ENCODE assay signal across 35 cellular contexts in the genomic region with DNA sequence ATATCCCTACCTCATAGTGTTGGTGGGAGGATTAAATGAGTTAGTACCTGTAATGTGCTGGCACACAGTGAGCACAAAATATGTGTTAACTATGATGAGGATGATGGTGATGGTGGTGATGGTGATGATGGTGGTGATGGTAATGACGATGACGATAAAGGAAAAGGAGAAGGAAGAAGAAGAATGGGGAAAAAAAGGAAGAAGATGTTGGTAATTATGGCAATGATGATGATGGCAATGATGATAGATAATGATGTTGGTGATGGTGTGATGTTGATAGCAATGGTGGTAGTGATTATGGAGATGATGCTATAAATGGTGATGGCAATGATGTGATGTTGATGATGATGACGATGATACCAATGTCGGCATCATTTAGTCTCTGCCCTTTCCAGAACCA.
A peak's percentile ranks its signal among the peaks of the same experiment; 100 is the strongest.
DNase-seq lines count a peak whose midpoint lies in the region; ATAC-seq, FAIRE-seq and TF ChIP-seq lines count a peak whose summit lies in the region.
"Had no signal": no experiment of that assay in that cellular context is flagged by ENCODE, and none has a peak within 500 bp of the region (broad histone marks: within the 10 kb centered on the region; RNA-seq: fewer than 3 reads in every experiment).

No MANE protein-coding gene starts in this region.

- H3K4me2 ChIP-seq in HepG2 (ENCODE audit: low read depth, low read length) (no peak overlapping the region), H9 (ENCODE audit: insufficient read depth, insufficient read length, low read length) (no peak overlapping the region)
- H3K4me2 ChIP-seq: A549; BLaER1; BLaER1 treated with 17β-estradiol and CSF1 and Interleukin-3, amounts not matched to agents 10 nM and 100 nM had no signal

- H3K4me3 Mint-ChIP-seq in H9, result no peak overlapping the region; a peak in 1 of 5 replicates
- H3K4me3 Mint-ChIP-seq in CD8-positive, alpha-beta T cell, result no peak overlapping the region
- H3K4me3 Mint-ChIP-seq: B cell; CD14-positive monocyte; CD4-positive, alpha-beta memory T cell; CD4-positive, alpha-beta T cell; CD4-positive, CD25-positive, alpha-beta regulatory T cell; CD8-positive, alpha-beta memory T cell had no signal

- H3K36me3 Mint-ChIP-seq in H9 (ENCODE audit: insufficient read depth in 1 of 3, low read depth in 3 of 3), result no peaks in the 10 kb centered on the region
- H3K36me3 Mint-ChIP-seq in CD8-positive, alpha-beta T cell, result no peaks in the 10 kb centered on the region
- H3K36me3 Mint-ChIP-seq: CD14-positive monocyte; CD4-positive, alpha-beta memory T cell; CD4-positive, CD25-positive, alpha-beta regulatory T cell; CD8-positive, alpha-beta memory T cell had no signal

- peaks cover 2% of the 10 kb centered on the region for H3K23me2 ChIP-seq in H9 (ENCODE audit: insufficient read length, low read depth, low read length, poor library complexity, severe bottlenecking)

- no peaks in the 10 kb centered on the region for H3K36me3 ChIP-seq in HepG2 (replicated peaks in 1 of 2; ENCODE audit: control insufficient read depth in 1 of 2, insufficient read depth in 2 of 2, low read length in 2 of 2)
- H3K36me3 ChIP-seq in right lobe of liver, result no peaks in the 10 kb centered on the region
- no peaks in the 10 kb centered on the region for H3K36me3 ChIP-seq in esophagus muscularis mucosa
- no peaks in the 10 kb centered on the region for H3K36me3 ChIP-seq in CD8-positive, alpha-beta T cell (ENCODE audit: insufficient read depth, low read length)
- H3K36me3 ChIP-seq: BE2C; BLaER1; BLaER1 treated with 17β-estradiol and CSF1 and Interleukin-3, amounts not matched to agents 10 nM and 100 nM had no signal

- H3K27me3 Mint-ChIP-seq in H9 (ENCODE audit: low read depth), result no peaks in the 10 kb centered on the region; the same call in 1 of the 2 replicates
- no peaks in the 10 kb centered on the region for H3K27me3 Mint-ChIP-seq in CD8-positive, alpha-beta T cell (ENCODE audit: low read depth)
- H3K27me3 Mint-ChIP-seq: CD4-positive, alpha-beta memory T cell; CD4-positive, alpha-beta T cell; CD4-positive, CD25-positive, alpha-beta regulatory T cell had no signal

- H3K4me1 ChIP-seq in HepG2 (ENCODE audit: insufficient read depth, low read length) (no peaks in the 10 kb centered on the region), right lobe of liver (no peaks in the 10 kb centered on the region), H9 (ENCODE audit: insufficient read depth, low read length) (no peaks in the 10 kb centered on the region), esophagus muscularis mucosa (peaks cover 0 to 30% (median 15%) of the 10 kb centered on the region in 4 donors)
- no peaks in the 10 kb centered on the region for H3K4me1 ChIP-seq in CD8-positive, alpha-beta T cell (ENCODE audit: insufficient read depth, low read length)
- H3K4me1 ChIP-seq: A549, BE2C, BLaER1, Caco-2 had no signal

- WGBS in HepG2 (ENCODE audit: low lambda C conversion rate), result 2% methylated on average over 4 of the region's 4 CpGs
- 69% methylated on average over 4 of the region's 4 CpGs for WGBS in right lobe of liver (ENCODE audit: insufficient coverage, low coverage, low lambda C conversion rate, missing lambda C conversion rate)
- WGBS in H9 (ENCODE audit: extremely low coverage, insufficient read length, low lambda C conversion rate), result 100% methylated on average over 2 of the region's 4 CpGs
- WGBS in esophagus muscularis mucosa, result 96% methylated on average over 4 of the region's 4 CpGs

- in situ Hi-C loops in HepG2 (cut with HindIII; ENCODE audit: extremely low pct_ligation_motif_present, low pct_unique_long_range_greater_than_20kb), result no loop called here

- peaks cover 0 to 26% of the 10 kb centered on the region in 2 experiments; a peak in 2 of 5 replicates for H3K27me3 ChIP-seq in HepG2 (ENCODE audit: control insufficient read depth in 1 of 2, insufficient read depth in 2 of 2, low read length in 2 of 2)
- no peaks in the 10 kb centered on the region for H3K27me3 ChIP-seq in right lobe of liver
- no peaks in the 10 kb centered on the region for H3K27me3 ChIP-seq in H9 (ENCODE audit: insufficient read depth, low read length)
- no peaks in the 10 kb centered on the region for H3K27me3 ChIP-seq in esophagus muscularis mucosa
- H3K27me3 ChIP-seq in CD8-positive, alpha-beta T cell (ENCODE audit: insufficient read depth, low read length), result no peaks in the 10 kb centered on the region
- H3K27me3 ChIP-seq: BE2C; BLaER1; BLaER1 treated with 17β-estradiol and CSF1 and Interleukin-3, amounts not matched to agents 10 nM and 100 nM had no signal

- TF ChIP-seq RAD21 in HepG2 (CRISPR knock-in tag; IDR thresholded peaks at IDR 0.05), result no peak

- no peaks in the 10 kb centered on the region for H3K9me3 Mint-ChIP-seq in H9
- peaks cover 8% of the 10 kb centered on the region for H3K9me3 Mint-ChIP-seq in CD8-positive, alpha-beta T cell

- H2BK120ac ChIP-seq in H9 (ENCODE audit: low read depth, low read length, poor library complexity, severe bottlenecking), result no peak overlapping the region

- H3K56ac ChIP-seq in H9 (ENCODE audit: insufficient read length, low read depth, low read length), result no peak overlapping the region

- H3K27ac ChIP-seq in HepG2 (ENCODE audit: extremely low read length, insufficient read depth, low read length) (no peak overlapping the region), right lobe of liver (no peak overlapping the region), H9 (ENCODE audit: insufficient read length, low read depth, low read length) (no peak overlapping the region), esophagus muscularis mucosa (replicated peaks in 1 of 4) (no peak overlapping the region)
- no peak overlapping the region for H3K27ac ChIP-seq in CD8-positive, alpha-beta T cell (ENCODE audit: low read depth, low read length)
- H3K27ac ChIP-seq: 22Rv1; A549; BLaER1; BLaER1 treated with 17β-estradiol and CSF1 and Interleukin-3, amounts not matched to agents 10 nM and 100 nM; C4-2B had no signal

- no peak overlapping the region for H2BK15ac ChIP-seq in H9 (ENCODE audit: low read depth, low read length)

- no peak overlapping the region for H4K91ac ChIP-seq in H9 (ENCODE audit: insufficient read length, low read depth, low read length)

- no peak overlapping the region for H2BK5ac ChIP-seq in H9 (ENCODE audit: insufficient read length, low read length)

- no peaks in the 10 kb centered on the region for H4K20me1 ChIP-seq in HepG2 (ENCODE audit: insufficient read depth, low read length)
- no peaks in the 10 kb centered on the region for H4K20me1 ChIP-seq in H9 (ENCODE audit: control insufficient read depth, insufficient read depth, insufficient read length)
- H4K20me1 ChIP-seq: BLaER1; BLaER1 treated with 17β-estradiol and CSF1 and Interleukin-3, amounts not matched to agents 10 nM and 100 nM had no signal

- H3K9me3 ChIP-seq in HepG2 (ENCODE audit: low read length) (no peaks in the 10 kb centered on the region), right lobe of liver (no peaks in the 10 kb centered on the region), H9 (ENCODE audit: control insufficient read depth, low read depth, low read length) (no peaks in the 10 kb centered on the region), esophagus muscularis mucosa (no peaks in the 10 kb centered on the region)
- no peaks in the 10 kb centered on the region for H3K9me3 ChIP-seq in CD8-positive, alpha-beta T cell (ENCODE audit: low read length)
- H3K9me3 ChIP-seq: A549; BE2C; BLaER1; BLaER1 treated with 17β-estradiol and CSF1 and Interleukin-3, amounts not matched to agents 10 nM and 100 nM; Caco-2 had no signal

- no peak overlapping the region for H3K18ac ChIP-seq in H9 (ENCODE audit: insufficient read length, low read depth, low read length)

- no peaks in the 10 kb centered on the region for H3K79me2 ChIP-seq in HepG2 (ENCODE audit: insufficient read depth, low read length)
- no peaks in the 10 kb centered on the region for H3K79me2 ChIP-seq in H9 (ENCODE audit: insufficient read depth, low read length)

- no peak for TF ChIP-seq POLR2A in HepG2 (IDR thresholded peaks at IDR 0.05; ENCODE audit: insufficient read depth in 1 of 2, low read depth in 2 of 2, low read length in 2 of 2)
- TF ChIP-seq POLR2A in right lobe of liver (IDR thresholded peaks at IDR 0.05), result no peak
- no peak for TF ChIP-seq POLR2A in GM12891 (IDR thresholded peaks at IDR 0.05; ENCODE audit: low read depth, low read length)
- no peak for TF ChIP-seq POLR2A in esophagus muscularis mucosa (IDR thresholded peaks at IDR 0.05; ENCODE audit: low read depth)

- H4K5ac ChIP-seq in H9 (ENCODE audit: insufficient read length, low read depth, low read length), result no peak overlapping the region

- no peak overlapping the region for H3K27ac Mint-ChIP-seq in H9
- H3K27ac Mint-ChIP-seq in CD8-positive, alpha-beta T cell, result no peak overlapping the region
- H3K27ac Mint-ChIP-seq: B cell; CD14-positive monocyte; CD4-positive, alpha-beta memory T cell; CD4-positive, alpha-beta T cell; CD4-positive, CD25-positive, alpha-beta regulatory T cell; CD8-positive, alpha-beta memory T cell had no signal

- H2AK5ac ChIP-seq in H9 (ENCODE audit: insufficient read length, low read length), result no peak overlapping the region

- POLR2A ChIA-PET in HepG2 (lab: Yijun Ruan, JAX) (no interaction called here), GM10248 (lab: Yijun Ruan, JAX) (no interaction called here)
- POLR2A ChIA-PET in CD8-positive, alpha-beta T cell (lab: Charles Lee), result no interaction called here

- intact Hi-C loops in HepG2 (cut with micrococcal nuclease; ENCODE audit: unreplicated experiment) (no loop called here), right lobe of liver (cut with DNase I) (no loop called here), esophagus muscularis mucosa (cut with DNase I) (loop anchor here (10.0 kb wide), 1 partner anchor 273 kb away; the partner anchor contains the start of gene GRIN2A)
- intact Hi-C loops in CD8-positive, alpha-beta T cell (cut with DNase I, micrococcal nuclease), result no loop called here

- H2AFZ ChIP-seq in HepG2 (ENCODE audit: low read length) (no peak overlapping the region), H9 (ENCODE audit: low read length) (no peak overlapping the region)

- no peak overlapping the region for H4K8ac ChIP-seq in H9 (replicated peaks; ENCODE audit: insufficient read length, low read depth, low read length)

- H3K14ac ChIP-seq in H9 (ENCODE audit: insufficient read depth, low read length), result no peak overlapping the region

- no peak for ATAC-seq in HepG2
- no peak for ATAC-seq in right lobe of liver
- ATAC-seq in CD8-positive, alpha-beta T cell, result no peak
- ATAC-seq: A549 had no signal

- no peak overlapping the region for H3K4ac ChIP-seq in H9 (ENCODE audit: low read depth, low read length)

- no peaks in the 10 kb centered on the region for H3K79me1 ChIP-seq in H9 (ENCODE audit: insufficient read depth, low read depth, low read length, poor library complexity, severe bottlenecking)

- TF ChIP-seq EP300 in HepG2 (IDR thresholded peaks at IDR 0.05; ENCODE audit: low read depth in 2 of 2, low read length in 2 of 2) (no peak), HepG2 (CRISPR knock-in tag; IDR thresholded peaks at IDR 0.05; ENCODE audit: borderline replicate concordance) (no peak), esophagus muscularis mucosa (IDR thresholded peaks at IDR 0.05) (no peak)

- no TSS peak for BruUV-seq in HepG2 (replicated peaks; lab: Mats Ljungman, UMichigan)

- no peak overlapping the region for H3T11ph ChIP-seq in H9 (ENCODE audit: low read length)

- no peak for TF ChIP-seq CTCF in HepG2 (CRISPR knock-in tag; IDR thresholded peaks at IDR 0.05)
- no peak for TF ChIP-seq CTCF in right lobe of liver (IDR thresholded peaks at IDR 0.05)
- no peak for TF ChIP-seq CTCF in H9 (conservative IDR thresholded peaks at IDR 0.05)
- TF ChIP-seq CTCF in esophagus muscularis mucosa (IDR thresholded peaks at IDR 0.05), result no peak
- TF ChIP-seq CTCF in CD8-positive, alpha-beta T cell (IDR thresholded peaks at IDR 0.05), result no peak
- TF ChIP-seq CTCF in GM10248 (IDR thresholded peaks at IDR 0.05; ENCODE audit: control extremely low read depth, extremely low read depth, low read depth, missing control alignments), result no peak

- CTCF ChIA-PET in HepG2 (lab: Yijun Ruan, JAX; ENCODE audit: low intra/inter-chr PET ratio, low total read pairs), result no interaction called here
- CTCF ChIA-PET in CD8-positive, alpha-beta T cell (lab: Charles Lee), result no interaction called here
- CTCF ChIA-PET in GM10248 (lab: Yijun Ruan, JAX), result interaction anchor here (0.8 to 2.3 kb wide), 4 partner anchors 9 to 35 kb away, joined by 3 to 7 read pairs (median 3); no protein-coding TSS in a partner anchor

- H2BK12ac ChIP-seq in H9 (ENCODE audit: insufficient read length, low read depth, low read length), result no peak overlapping the region

- H3K4me1 Mint-ChIP-seq in H9, result peaks cover 4% of the 10 kb centered on the region in 2 experiments; a peak in 3 of 4 replicates
- no peaks in the 10 kb centered on the region for H3K4me1 Mint-ChIP-seq in CD8-positive, alpha-beta T cell (ENCODE audit: low read depth)
- H3K4me1 Mint-ChIP-seq: B cell; CD14-positive monocyte; CD4-positive, alpha-beta memory T cell; CD4-positive, CD25-positive, alpha-beta regulatory T cell; CD8-positive, alpha-beta memory T cell had no signal

- H2BK20ac ChIP-seq in H9 (ENCODE audit: low read depth, low read length, poor library complexity, severe bottlenecking), result no peak overlapping the region

- H3K4me3 ChIP-seq in HepG2 (replicated peaks in 1 of 3; ENCODE audit: insufficient read depth in 1 of 3, low read depth in 2 of 3, low read length in 3 of 3) (no peak overlapping the region), right lobe of liver (no peak overlapping the region), esophagus muscularis mucosa (no peak overlapping the region)
- no peak overlapping the region for H3K4me3 ChIP-seq in CD8-positive, alpha-beta T cell (ENCODE audit: low read depth, low read length)
- H3K4me3 ChIP-seq: A549; BLaER1; BLaER1 treated with 17β-estradiol and CSF1 and Interleukin-3, amounts not matched to agents 10 nM and 100 nM had no signal

- FAIRE-seq in HepG2 (lab: Jason Lieb, UNC), result no peak
- FAIRE-seq in GM12891 (lab: Jason Lieb, UNC), result peak; percentile 60
- FAIRE-seq in urothelium cell line (lab: Jason Lieb, UNC), result peak; percentile 40
- FAIRE-seq: A204.1, A549, D721Med had no signal

- no peak for DNase-seq in HepG2 (ENCODE audit: low spot score)
- no peak for DNase-seq in right lobe of liver
- DNase-seq in GM12891 (ENCODE audit: insufficient read length, low spot score), result no peak
- DNase-seq in H9, result no peak
- DNase-seq in urothelium cell line (ENCODE audit: low spot score), result no peak
- DNase-seq in esophagus muscularis mucosa (ENCODE audit: extremely low spot score), result no peak
- no peak for DNase-seq in CD8-positive, alpha-beta T cell
- DNase-seq in GM10248 (ENCODE audit: extremely low spot score), result no peak
- DNase-seq: 8988T; ACHN; AML-193; BE2C; C1 segment of cervical spinal cord; Caco-2; Calu3; CD4-positive, alpha-beta memory T cell; CD4-positive, alpha-beta T cell; CD4-positive, CD25-positive, alpha-beta regulatory T cell; CD8-positive, alpha-beta memory T cell; COR-L47; DMS 273 treated with DMSO at 0.1 percent for 48 hours; DMS53; DMS79; DMS79 treated with DMSO at 0.1 percent for 48 hours; DND-41; EL had no signal

- H3K9ac ChIP-seq in HepG2 (ENCODE audit: insufficient read depth, low read depth, low read length) (no peak overlapping the region), H9 (ENCODE audit: extremely low read depth, insufficient read length, low read length) (no peak overlapping the region)
- H3K9ac ChIP-seq: BLaER1; BLaER1 treated with 17β-estradiol and CSF1 and Interleukin-3, amounts not matched to agents 10 nM and 100 nM had no signal

- H3K23ac ChIP-seq in H9 (ENCODE audit: insufficient read length, low read depth, low read length), result peak overlapping the region; percentile 28
